ENCODE assay signal across 1 cellular context in the genomic region with DNA sequence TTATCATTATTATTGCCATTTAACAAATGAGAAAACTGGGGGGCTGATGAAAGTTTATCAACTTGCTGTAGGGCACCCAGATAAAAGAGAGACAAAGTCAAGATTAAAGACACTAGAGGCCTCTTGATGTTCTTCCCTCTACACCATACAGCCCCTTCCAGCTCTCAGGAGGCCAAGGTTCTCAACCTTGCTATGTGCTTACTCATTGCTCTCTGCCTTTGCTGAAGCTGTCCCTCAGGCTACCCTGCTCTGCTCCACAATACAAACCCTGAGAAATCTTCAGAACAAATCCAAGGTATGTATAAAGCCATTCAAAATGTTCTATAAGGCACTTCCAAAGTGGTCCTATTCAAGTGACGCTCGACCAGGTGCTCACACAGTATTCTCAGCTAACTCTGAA.
TF ChIP-seq lines count a peak whose summit lies in the region.

No MANE protein-coding gene starts in this region.

TF ChIP-seq in SK-N-SH treated with all-trans-retinoic acid at 6 μM for 48 hours, 23 proteins besides CTCF, POLR2A, EP300 and RAD21 (continued from another document):
- TF ChIP-seq, protein P1, sequence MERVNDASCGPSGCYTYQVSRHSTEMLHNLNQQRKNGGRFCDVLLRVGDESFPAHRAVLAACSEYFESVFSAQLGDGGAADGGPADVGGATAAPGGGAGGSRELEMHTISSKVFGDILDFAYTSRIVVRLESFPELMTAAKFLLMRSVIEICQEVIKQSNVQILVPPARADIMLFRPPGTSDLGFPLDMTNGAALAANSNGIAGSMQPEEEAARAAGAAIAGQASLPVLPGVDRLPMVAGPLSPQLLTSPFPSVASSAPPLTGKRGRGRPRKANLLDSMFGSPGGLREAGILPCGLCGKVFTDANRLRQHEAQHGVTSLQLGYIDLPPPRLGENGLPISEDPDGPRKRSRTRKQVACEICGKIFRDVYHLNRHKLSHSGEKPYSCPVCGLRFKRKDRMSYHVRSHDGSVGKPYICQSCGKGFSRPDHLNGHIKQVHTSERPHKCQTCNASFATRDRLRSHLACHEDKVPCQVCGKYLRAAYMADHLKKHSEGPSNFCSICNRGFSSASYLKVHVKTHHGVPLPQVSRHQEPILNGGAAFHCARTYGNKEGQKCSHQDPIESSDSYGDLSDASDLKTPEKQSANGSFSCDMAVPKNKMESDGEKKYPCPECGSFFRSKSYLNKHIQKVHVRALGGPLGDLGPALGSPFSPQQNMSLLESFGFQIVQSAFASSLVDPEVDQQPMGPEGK (CRISPR knock-in tag; IDR thresholded peaks at IDR 0.05; ENCODE audit: borderline replicate concordance): no peak
- TF ChIP-seq, protein P2, sequence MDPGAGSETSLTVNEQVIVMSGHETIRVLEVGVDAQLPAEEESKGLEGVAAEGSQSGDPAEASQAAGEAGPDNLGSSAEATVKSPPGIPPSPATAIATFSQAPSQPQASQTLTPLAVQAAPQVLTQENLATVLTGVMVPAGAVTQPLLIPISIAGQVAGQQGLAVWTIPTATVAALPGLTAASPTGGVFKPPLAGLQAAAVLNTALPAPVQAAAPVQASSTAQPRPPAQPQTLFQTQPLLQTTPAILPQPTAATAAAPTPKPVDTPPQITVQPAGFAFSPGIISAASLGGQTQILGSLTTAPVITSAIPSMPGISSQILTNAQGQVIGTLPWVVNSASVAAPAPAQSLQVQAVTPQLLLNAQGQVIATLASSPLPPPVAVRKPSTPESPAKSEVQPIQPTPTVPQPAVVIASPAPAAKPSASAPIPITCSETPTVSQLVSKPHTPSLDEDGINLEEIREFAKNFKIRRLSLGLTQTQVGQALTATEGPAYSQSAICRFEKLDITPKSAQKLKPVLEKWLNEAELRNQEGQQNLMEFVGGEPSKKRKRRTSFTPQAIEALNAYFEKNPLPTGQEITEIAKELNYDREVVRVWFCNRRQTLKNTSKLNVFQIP (CRISPR knock-in tag; IDR thresholded peaks at IDR 0.05; ENCODE audit: borderline replicate concordance, low read depth): no peak
- no peak for TF ChIP-seq CSDC2 (CRISPR knock-in tag; IDR thresholded peaks at IDR 0.05)
- TF ChIP-seq OSR1 (CRISPR knock-in tag; IDR thresholded peaks at IDR 0.05): no peak
TF ChIP-seq in SK-N-SH treated with all-trans-retinoic acid at 6 μM for 48 hours: peak in this region for 0.
